In genomic region chr3:40992023-40992422, GRCh38 we compare ENCODE assay signal across 19 cellular contexts.
DNase-seq lines count a peak whose midpoint lies in the region; ATAC-seq, FAIRE-seq and TF ChIP-seq lines count a peak whose summit lies in the region.
"Had no signal": no experiment of that assay in that cellular context is flagged by ENCODE, and none has a peak within 500 bp of the region (broad histone marks: within the 10 kb centered on the region; RNA-seq: fewer than 3 reads in every experiment).

No MANE protein-coding gene starts in this region.

- no peak for TF ChIP-seq CTCF in RWPE1 (conservative IDR thresholded peaks at IDR 0.05; ENCODE audit: low read depth)
- TF ChIP-seq CTCF in MCF 10A (IDR thresholded peaks at IDR 0.05; ENCODE audit: unreplicated experiment): no peak
- TF ChIP-seq CTCF in epithelial cell of esophagus (IDR thresholded peaks at IDR 0.05; ENCODE audit: insufficient read depth, low read depth, low read length, missing control alignments): no peak
- TF ChIP-seq CTCF in keratinocyte (optimal IDR thresholded peaks at IDR 0.05 in 1 of 3, IDR thresholded peaks at IDR 0.05 in 1 of 3, conservative IDR thresholded peaks at IDR 0.05 in 1 of 3; ENCODE audit: extremely low read depth in 1 of 3, insufficient read depth in 2 of 3, low read length in 3 of 3): no peak
- no peak for TF ChIP-seq CTCF in neural progenitor cell (IDR thresholded peaks at IDR 0.05)

- dilution Hi-C loops in keratinocyte (cut with MboI; ENCODE audit: extremely low pct_ligation_motif_present, low sequenced_read_pairs): no loop called here

- H3K27ac Mint-ChIP-seq in MCF 10A (ENCODE audit: low read depth, unreplicated experiment): no peak overlapping the region
- no peak overlapping the region for H3K27ac Mint-ChIP-seq in neural progenitor cell
- no peak overlapping the region for H3K27ac Mint-ChIP-seq in activated CD4-positive, alpha-beta T cell treated with anti-CD3 and anti-CD28 coated beads, Interleukin-2, amount 10 ng/mL, durations not matched to agents 24 days and 14 days
- H3K27ac Mint-ChIP-seq: B cell; CD8-positive, alpha-beta T cell had no signal

- peak; percentile 88 for FAIRE-seq in keratinocyte (lab: Jason Lieb, UNC)
- FAIRE-seq: GM12878, GM19239, HTR-8/SVneo had no signal

- H3K9me3 ChIP-seq in keratinocyte (ENCODE audit: control insufficient read depth, low read depth, low read length) (no peaks in the 10 kb centered on the region), neural progenitor cell (ENCODE audit: low read depth) (no peaks in the 10 kb centered on the region)
- H3K9me3 ChIP-seq: HAP-1 had no signal

- CTCF ChIA-PET in RWPE1 (lab: Yijun Ruan, JAX) (interaction anchor here (0.6 kb wide), 1 partner anchor 905 kb away, joined by 3 read pairs; no protein-coding TSS in a partner anchor), MCF 10A (lab: Yijun Ruan, JAX) (no interaction called here)

- H3K36me3 Mint-ChIP-seq in MCF 10A (ENCODE audit: insufficient read depth, unreplicated experiment) (no peaks in the 10 kb centered on the region), neural progenitor cell (no peaks in the 10 kb centered on the region)
- no peaks in the 10 kb centered on the region for H3K36me3 Mint-ChIP-seq in activated CD4-positive, alpha-beta T cell treated with anti-CD3 and anti-CD28 coated beads, Interleukin-2, amount 10 ng/mL, durations not matched to agents 24 days and 14 days (ENCODE audit: low read depth)
- H3K36me3 Mint-ChIP-seq: CD8-positive, alpha-beta T cell had no signal

- H3K9ac ChIP-seq in keratinocyte (ENCODE audit: control insufficient read depth, extremely low read depth, insufficient read depth, low read length) (no peak overlapping the region), neural progenitor cell (no peak overlapping the region)
- H3K9ac ChIP-seq: BLaER1 treated with 17β-estradiol and CSF1 and Interleukin-3, amounts not matched to agents 10 nM and 100 nM; GM23248 had no signal

- no peaks in the 10 kb centered on the region for H3K9me3 Mint-ChIP-seq in MCF 10A (ENCODE audit: unreplicated experiment)
- no peaks in the 10 kb centered on the region for H3K9me3 Mint-ChIP-seq in neural progenitor cell
- peaks cover 8% of the 10 kb centered on the region for H3K9me3 Mint-ChIP-seq in activated CD4-positive, alpha-beta T cell treated with anti-CD3 and anti-CD28 coated beads, Interleukin-2, amount 10 ng/mL, durations not matched to agents 24 days and 14 days
- H3K9me3 Mint-ChIP-seq: CD8-positive, alpha-beta T cell had no signal

- H3K4me1 ChIP-seq in keratinocyte (ENCODE audit: control insufficient read depth, extremely low read depth, insufficient read depth, low read length) (peaks cover 11% of the 10 kb centered on the region), neural progenitor cell (peaks cover 22% of the 10 kb centered on the region)
- H3K4me1 ChIP-seq: BLaER1 treated with 17β-estradiol and CSF1 and Interleukin-3, amounts not matched to agents 10 nM and 100 nM; HAP-1 had no signal

- peaks cover 14% of the 10 kb centered on the region for H3F3A ChIP-seq in neural progenitor cell (ENCODE audit: low read depth)

- intact Hi-C loops in MCF 10A (cut with micrococcal nuclease): no loop called here
- intact Hi-C loops in activated CD4-positive, alpha-beta T cell treated with anti-CD3 and anti-CD28 coated beads, Interleukin-2, amount 10 ng/mL, durations not matched to agents 24 days and 14 days (cut with micrococcal nuclease): loop anchor here (10.0 kb wide), 1 partner anchor 47 kb away; no protein-coding TSS in a partner anchor

- H3K9me1 ChIP-seq in keratinocyte (ENCODE audit: control insufficient read depth, extremely low read depth, insufficient read depth, low read length): no peaks in the 10 kb centered on the region

- POLR2A ChIA-PET in RWPE1 (lab: Yijun Ruan, JAX; ENCODE audit: low non-redundant PET) (no interaction called here), MCF 10A (lab: Yijun Ruan, JAX) (interaction anchor here (1.1 kb wide), 1 partner anchor 33 kb away, joined by 3 read pairs; no protein-coding TSS in a partner anchor)

- H3K79me2 ChIP-seq in keratinocyte (ENCODE audit: control insufficient read depth, insufficient read depth, low read length) (no peaks in the 10 kb centered on the region), neural progenitor cell (ENCODE audit: low read depth) (no peaks in the 10 kb centered on the region)

- H3K27ac ChIP-seq in RWPE1 (no peak overlapping the region; the same call in 1 of the 2 replicates), keratinocyte (ENCODE audit: control insufficient read depth, insufficient read depth, low read length) (no peak overlapping the region), neural progenitor cell (no peak overlapping the region)
- H3K27ac ChIP-seq: BLaER1 treated with 17β-estradiol and CSF1 and Interleukin-3, amounts not matched to agents 10 nM and 100 nM; GM23248; HL-60 had no signal

- H3K4me3 Mint-ChIP-seq in MCF 10A (ENCODE audit: unreplicated experiment) (no peak overlapping the region), neural progenitor cell (no peak overlapping the region)
- no peak overlapping the region for H3K4me3 Mint-ChIP-seq in activated CD4-positive, alpha-beta T cell treated with anti-CD3 and anti-CD28 coated beads, Interleukin-2, amount 10 ng/mL, durations not matched to agents 24 days and 14 days
- H3K4me3 Mint-ChIP-seq: B cell; CD8-positive, alpha-beta T cell had no signal

- H3K36me3 ChIP-seq in keratinocyte (ENCODE audit: control insufficient read depth in 2 of 2, extremely low read depth in 1 of 2, insufficient read depth in 2 of 2, low read length in 2 of 2): no peaks in the 10 kb centered on the region
- H3K36me3 ChIP-seq in neural progenitor cell: no peaks in the 10 kb centered on the region
- H3K36me3 ChIP-seq: BLaER1 treated with 17β-estradiol and CSF1 and Interleukin-3, amounts not matched to agents 10 nM and 100 nM; HAP-1 had no signal

- ATAC-seq in GM18867 (IDR thresholded peaks at IDR 0.05; ENCODE audit: unreplicated experiment) (no peak), GM21526 (IDR thresholded peaks at IDR 0.05; ENCODE audit: low FRiP score, unreplicated experiment) (no peak)
- ATAC-seq: CD8-positive, alpha-beta T cell; GM12878 had no signal

- H3K4me1 Mint-ChIP-seq in MCF 10A (ENCODE audit: insufficient read depth, unreplicated experiment): peaks cover 6% of the 10 kb centered on the region
- peaks cover 21% of the 10 kb centered on the region for H3K4me1 Mint-ChIP-seq in neural progenitor cell
- no peaks in the 10 kb centered on the region for H3K4me1 Mint-ChIP-seq in activated CD4-positive, alpha-beta T cell treated with anti-CD3 and anti-CD28 coated beads, Interleukin-2, amount 10 ng/mL, durations not matched to agents 24 days and 14 days
- H3K4me1 Mint-ChIP-seq: B cell had no signal

- H3K4me2 ChIP-seq in keratinocyte (ENCODE audit: control insufficient read depth, extremely low read depth, insufficient read depth, low read depth, low read length) (peak overlapping the region; percentile 33), neural progenitor cell (no peak overlapping the region)
- H3K4me2 ChIP-seq: BLaER1 treated with 17β-estradiol and CSF1 and Interleukin-3, amounts not matched to agents 10 nM and 100 nM had no signal

- H3K4me3 ChIP-seq in epithelial cell of esophagus (ENCODE audit: low read length): no peak overlapping the region
- H3K4me3 ChIP-seq in keratinocyte (ENCODE audit: control insufficient read depth in 2 of 3, extremely low read depth in 1 of 3, insufficient read depth in 2 of 3, low read depth in 1 of 3, low read length in 3 of 3): no peak overlapping the region
- no peak overlapping the region for H3K4me3 ChIP-seq in neural progenitor cell
- H3K4me3 ChIP-seq: BLaER1 treated with 17β-estradiol and CSF1 and Interleukin-3, amounts not matched to agents 10 nM and 100 nM; GM12878; GM23248; HAP-1 had no signal

- DNase-seq in RWPE1 (ENCODE audit: low spot score) (peak; percentile 36), MCF 10A (ENCODE audit: unreplicated experiment) (peak; percentile 38), epithelial cell of esophagus (ENCODE audit: low read depth) (peak; percentile 94), keratinocyte (ENCODE audit: low read depth, low spot score) (peak; percentile 25), neural progenitor cell (ENCODE audit: low spot score) (no peak)
- DNase-seq in activated CD4-positive, alpha-beta T cell treated with anti-CD3 and anti-CD28 coated beads, Interleukin-2, amount 10 ng/mL, durations not matched to agents 24 days and 14 days: no peak
- DNase-seq: Calu3; CD8-positive, alpha-beta T cell; GM23248; IMR-90 had no signal

- H4K20me1 ChIP-seq in keratinocyte (ENCODE audit: control insufficient read depth, extremely low read depth, insufficient read depth, low read length): no peaks in the 10 kb centered on the region
- no peaks in the 10 kb centered on the region for H4K20me1 ChIP-seq in neural progenitor cell (ENCODE audit: low read depth)
- H4K20me1 ChIP-seq: BLaER1 treated with 17β-estradiol and CSF1 and Interleukin-3, amounts not matched to agents 10 nM and 100 nM had no signal

- H2AFZ ChIP-seq in keratinocyte (ENCODE audit: control insufficient read depth, low read length) (peak overlapping the region; percentile 38), neural progenitor cell (replicated peaks) (no peak overlapping the region)
- H2AFZ ChIP-seq: GM23248 had no signal

- H3K27me3 ChIP-seq in keratinocyte (ENCODE audit: control insufficient read depth, extremely low read depth, insufficient read depth, low read length) (no peaks in the 10 kb centered on the region), neural progenitor cell (no peaks in the 10 kb centered on the region)
- H3K27me3 ChIP-seq: BLaER1 treated with 17β-estradiol and CSF1 and Interleukin-3, amounts not matched to agents 10 nM and 100 nM had no signal

- H3K27me3 Mint-ChIP-seq in MCF 10A (ENCODE audit: insufficient read depth, unreplicated experiment) (no peaks in the 10 kb centered on the region), neural progenitor cell (ENCODE audit: insufficient read depth, low read depth) (peaks cover 3% of the 10 kb centered on the region)
- H3K27me3 Mint-ChIP-seq in activated CD4-positive, alpha-beta T cell treated with anti-CD3 and anti-CD28 coated beads, Interleukin-2, amount 10 ng/mL, durations not matched to agents 24 days and 14 days: peaks cover 14% of the 10 kb centered on the region

- BruUV-seq in MCF 10A (replicated peaks; lab: Mats Ljungman, UMichigan): no TSS peak

Comparison
In these comparisons a context has a peak if more than half of its experiments do, and no peak if none do; other contexts are left out.
1. DNase-seq: peak in RWPE1 (single experiment), MCF 10A (single experiment), epithelial cell of esophagus (single experiment) and keratinocyte (single experiment); none in neural progenitor cell (single experiment) and activated CD4-positive, alpha-beta T cell treated with anti-CD3 and anti-CD28 coated beads, Interleukin-2, amount 10 ng/mL, durations not matched to agents 24 days and 14 days (single experiment).